Comparison of ENCODE assay signal across 18 cellular contexts in the genomic region with DNA sequence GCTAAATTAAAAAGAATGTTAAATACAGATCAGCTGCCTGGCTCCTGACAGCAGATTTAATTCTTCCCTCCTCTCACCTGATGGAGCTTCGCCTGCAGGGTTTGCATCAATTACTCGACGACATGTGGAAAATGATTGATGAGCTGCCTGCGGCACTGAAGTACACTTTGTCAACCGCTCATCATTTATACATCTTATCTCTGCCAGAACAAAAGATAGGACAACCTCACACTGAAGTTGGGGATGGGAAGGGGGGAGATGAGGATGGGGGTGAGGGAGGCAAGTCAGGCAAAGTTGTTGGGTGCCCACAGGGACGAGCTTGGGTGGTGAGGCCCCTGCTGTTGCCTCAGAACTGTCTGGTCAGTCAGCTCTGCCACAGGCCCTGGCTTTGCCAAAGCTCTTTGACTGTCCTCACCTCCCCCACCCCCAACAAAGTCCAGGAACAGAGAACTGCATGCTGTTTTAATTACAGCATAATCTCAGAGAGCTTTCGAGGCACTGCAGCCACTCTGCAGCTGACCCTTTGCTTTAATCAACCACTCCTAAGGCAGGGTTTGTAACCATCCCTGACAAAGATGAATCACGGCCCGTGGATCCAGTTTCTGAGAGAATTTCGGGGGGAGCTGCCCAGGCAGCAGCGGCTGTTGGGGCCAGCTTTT.
A peak's percentile ranks its signal among the peaks of the same experiment; 100 is the strongest.
DNase-seq lines count a peak whose midpoint lies in the region; ATAC-seq and TF ChIP-seq lines count a peak whose summit lies in the region.
"Had no signal": no experiment of that assay in that cellular context is flagged by ENCODE, and none has a peak within 500 bp of the region (broad histone marks: within the 10 kb centered on the region; RNA-seq: fewer than 3 reads in every experiment).

No MANE protein-coding gene starts in this region.

- no peak for TF ChIP-seq CTCF in foreskin fibroblast (IDR thresholded peaks at IDR 0.05; ENCODE audit: low read depth, low read length)

- no peak overlapping the region for H2AFZ ChIP-seq in Karpas-422 (ENCODE audit: low read length)

- H3K4me3 ChIP-seq in Karpas-422 (ENCODE audit: low read length) (no peak overlapping the region), foreskin fibroblast (ENCODE audit: low read depth in 1 of 2, low read length in 2 of 2) (no peak overlapping the region)
- H3K4me3 ChIP-seq: tibial nerve had no signal

- no peaks in the 10 kb centered on the region for H3K9me2 ChIP-seq in Karpas-422 (replicated peaks; ENCODE audit: insufficient read depth, low read length)

- H3K9me3 ChIP-seq in Karpas-422 (ENCODE audit: low read length), result no peaks in the 10 kb centered on the region
- H3K9me3 ChIP-seq: tibial nerve had no signal

- H3K4me2 ChIP-seq in Karpas-422 (ENCODE audit: low read depth, low read length, poor library complexity, severe bottlenecking), result no peak overlapping the region
- H3K4me2 ChIP-seq: KMS-11 had no signal

- no peaks in the 10 kb centered on the region for H3K4me1 ChIP-seq in Karpas-422 (ENCODE audit: low read length)
- H3K4me1 ChIP-seq: tibial nerve had no signal

- no peaks in the 10 kb centered on the region for H4K20me1 ChIP-seq in Karpas-422 (ENCODE audit: insufficient read depth, low read depth, low read length)

- ATAC-seq in esophagus mucosa, result no peak
- ATAC-seq: activated CD8-positive, alpha-beta T cell treated with anti-CD3 and anti-CD28 coated beads for 36 hours; T-cell had no signal

- peak; percentile 49 for DNase-seq in AG08395 (ENCODE audit: low spot score)
- DNase-seq in Karpas-422, result peak; percentile 31
- DNase-seq in NCI-H69 (lab: John Stamatoyannopoulos, UW), result peak; percentile 94
- DNase-seq in foreskin fibroblast, result peak; percentile 37 to 84
- no peak for DNase-seq in DMS114 treated with DMSO at 0.1 percent for 48 hours (lab: John Stamatoyannopoulos, UW; ENCODE audit: unreplicated experiment)
- no peak for DNase-seq in NCI-H2196 treated with DMSO at 0.1 percent for 48 hours (lab: John Stamatoyannopoulos, UW; ENCODE audit: unreplicated experiment)
- no peak for DNase-seq in superior temporal gyrus (ENCODE audit: extremely low spot score)
- DNase-seq: 8988T; activated CD8-positive, alpha-beta T cell treated with anti-CD3 and anti-CD28 coated beads for 36 hours; hypothalamus; NCI-H1694; NCI-H82; posterior cingulate gyrus; T-cell had no signal

- no peak overlapping the region for H3K9ac ChIP-seq in Karpas-422 (ENCODE audit: low read length)
- H3K9ac ChIP-seq: KMS-11 had no signal

- H3K36me3 ChIP-seq in Karpas-422 (ENCODE audit: insufficient read depth, low read length), result no peaks in the 10 kb centered on the region
- H3K36me3 ChIP-seq: tibial nerve had no signal

- no peaks in the 10 kb centered on the region for H3K27me3 ChIP-seq in Karpas-422 (ENCODE audit: low read length)
- H3K27me3 ChIP-seq: tibial nerve had no signal

- no peaks in the 10 kb centered on the region for H3K79me2 ChIP-seq in Karpas-422 (ENCODE audit: low read length)

- H3K27ac ChIP-seq in Karpas-422 (ENCODE audit: low read length), result no peak overlapping the region
- H3K27ac ChIP-seq: KMS-11, RWPE1, tibial nerve had no signal

Comparison
In these comparisons a context has a peak if more than half of its experiments do, and no peak if none do; other contexts are left out.
1. DNase-seq: peak in AG08395 (single experiment), Karpas-422 (single experiment), NCI-H69 (single experiment) and foreskin fibroblast (2 of 2); none in DMS114 treated with DMSO at 0.1 percent for 48 hours (single experiment), NCI-H2196 treated with DMSO at 0.1 percent for 48 hours (single experiment) and superior temporal gyrus (single experiment).